8 cellular contexts compared by ENCODE assay signal in genomic region chr9:42550789-42551357, GRCh38.
DNase-seq lines count a peak whose midpoint lies in the region; ATAC-seq, FAIRE-seq and TF ChIP-seq lines count a peak whose summit lies in the region.
"Not testable (repeated sequence)": the region's sequence is repeated elsewhere in the genome, so short reads cannot be mapped to it uniquely, and the experiment has no call there.

No MANE protein-coding gene starts in this region.

- ATAC-seq in GM18858 (IDR thresholded peaks at IDR 0.05; ENCODE audit: unreplicated experiment) (peak; percentile 84), GM21737 (IDR thresholded peaks at IDR 0.05; ENCODE audit: unreplicated experiment) (peak; percentile 59), HG03159 (IDR thresholded peaks at IDR 0.05; ENCODE audit: unreplicated experiment) (peak; percentile 86), right cardiac atrium (peak in 1 of 2 donors; percentile 51)

- H3K9ac ChIP-seq in neural progenitor cell = not testable (repeated sequence)

- not testable (repeated sequence) for H3K4me1 ChIP-seq in right cardiac atrium (ENCODE audit: control insufficient read depth, insufficient read depth, low read length); neural progenitor cell

- not testable (repeated sequence) for H3K36me3 ChIP-seq in neural progenitor cell

- H3K79me2 ChIP-seq in neural progenitor cell (ENCODE audit: low read depth) = not testable (repeated sequence)

- not testable (repeated sequence) for H3K27me3 ChIP-seq in right cardiac atrium (ENCODE audit: control insufficient read depth, insufficient read depth); neural progenitor cell

- not testable (repeated sequence) for H3F3A ChIP-seq in neural progenitor cell (ENCODE audit: low read depth)

- DNase-seq in activated CD4-positive, CD25-positive, alpha-beta regulatory T cell treated with anti-CD3 and anti-CD28 coated beads, Interleukin-2, amount 50 U/mL, for 72 hours = peak; percentile 31
- DNase-seq in cardiac fibroblast (ENCODE audit: low read depth in 2 of 2); neural progenitor cell (ENCODE audit: low spot score); urothelium cell line (ENCODE audit: low spot score): not testable (repeated sequence)
- peak in 2 of 3 donors; percentile 1 to 27 for DNase-seq in right cardiac atrium

- not testable (repeated sequence) for H3K9me3 ChIP-seq in right cardiac atrium (ENCODE audit: control insufficient read depth, low read length); neural progenitor cell (ENCODE audit: low read depth)

- peak; percentile 95 for FAIRE-seq in urothelium cell line (lab: Jason Lieb, UNC)

- H2AFZ ChIP-seq in neural progenitor cell (replicated peaks) = not testable (repeated sequence)

- H3K9me3 Mint-ChIP-seq in neural progenitor cell = not testable (repeated sequence)

- not testable (repeated sequence) for H3K4me1 Mint-ChIP-seq in neural progenitor cell

- H3K4me3 ChIP-seq in cardiac fibroblast (replicated peaks in 1 of 2; ENCODE audit: low read depth in 2 of 2, low read length in 2 of 2); right cardiac atrium (ENCODE audit: low read length); neural progenitor cell: not testable (repeated sequence)

- H3K27ac Mint-ChIP-seq in neural progenitor cell = not testable (repeated sequence)

- H3K4me2 ChIP-seq in neural progenitor cell = not testable (repeated sequence)

- TF ChIP-seq CTCF in cardiac fibroblast (IDR thresholded peaks at IDR 0.05; ENCODE audit: low read depth, low read length) (peak; percentile 13), neural progenitor cell (IDR thresholded peaks at IDR 0.05) (peak; percentile 39)

- not testable (repeated sequence) for H3K27ac ChIP-seq in right cardiac atrium (ENCODE audit: low read length); neural progenitor cell

- H3K36me3 Mint-ChIP-seq in neural progenitor cell = not testable (repeated sequence)

- not testable (repeated sequence) for H3K4me3 Mint-ChIP-seq in neural progenitor cell

- WGBS in right cardiac atrium = 14% methylated on average over 20 of the region's 36 CpGs

- intact Hi-C loops in right cardiac atrium (cut with DNase I) = not testable (repeated sequence)

- H4K20me1 ChIP-seq in neural progenitor cell (ENCODE audit: low read depth) = not testable (repeated sequence)

- H3K27me3 Mint-ChIP-seq in neural progenitor cell (ENCODE audit: insufficient read depth, low read depth) = not testable (repeated sequence)
